ENCODE assay signal across 8 cellular contexts in genomic region chr19:2426661-2427322, GRCh38. TPM values are rescaled to one million over a fixed set of nuclear protein-coding genes. Genes with fewer than 3 reads are reported as not detected.
DNase-seq lines count a peak whose midpoint lies in the region; ATAC-seq and TF ChIP-seq lines count a peak whose summit lies in the region.

No MANE protein-coding gene starts in this region.

- peak; percentile 11 for ATAC-seq in GM18868 (IDR thresholded peaks at IDR 0.05; ENCODE audit: unreplicated experiment)
- peak; percentile 1 for ATAC-seq in HG03565 (IDR thresholded peaks at IDR 0.05; ENCODE audit: unreplicated experiment)
- ATAC-seq in central memory CD8-positive, alpha-beta T cell (replicated peaks; ENCODE audit: extremely low read depth, poor library complexity, severe bottlenecking) = no peak
- peak; percentile 35 for ATAC-seq in left colon

- no peaks in the 10 kb centered on the region for H3K9me3 Mint-ChIP-seq in central memory CD8-positive, alpha-beta T cell

- intact Hi-C loops in left colon (cut with DNase I, micrococcal nuclease) = no loop called here

- peak overlapping the region; percentile 96 for H3K27ac Mint-ChIP-seq in central memory CD8-positive, alpha-beta T cell (ENCODE audit: low read depth)

- no peaks in the 10 kb centered on the region for H3K9me2 ChIP-seq in SU-DHL-6 (replicated peaks; ENCODE audit: insufficient read depth, low read length)

- peak overlapping the region; percentile 95 for H3K4me3 Mint-ChIP-seq in central memory CD8-positive, alpha-beta T cell

- H3K9me3 ChIP-seq in SU-DHL-6 (ENCODE audit: insufficient read depth, low read length) = no peaks in the 10 kb centered on the region

- no peaks in the 10 kb centered on the region for H3K27me3 Mint-ChIP-seq in central memory CD8-positive, alpha-beta T cell

- H3K79me2 ChIP-seq in SU-DHL-6 (ENCODE audit: insufficient read depth, low read length) = peaks cover 31% of the 10 kb centered on the region

- H3K4me3 ChIP-seq in AG09309 (ENCODE audit: control insufficient read depth, low read depth, low read length) (peak overlapping the region; percentile 76), SU-DHL-6 (ENCODE audit: insufficient read depth, low read length, poor library complexity, severe bottlenecking) (peak overlapping the region; percentile 98)

- no peaks in the 10 kb centered on the region for H3K27me3 ChIP-seq in SU-DHL-6 (ENCODE audit: low read length)

- H3K36me3 ChIP-seq in SU-DHL-6 (ENCODE audit: low read length) = no peaks in the 10 kb centered on the region

- H3K9ac ChIP-seq in SU-DHL-6 (ENCODE audit: low read length) = peak overlapping the region; percentile 97

- peaks cover 16% of the 10 kb centered on the region for H3K4me1 Mint-ChIP-seq in central memory CD8-positive, alpha-beta T cell

- peak overlapping the region; percentile 61 for H3K4me2 ChIP-seq in SU-DHL-6 (ENCODE audit: low read depth, low read length, poor library complexity, severe bottlenecking)

- peak overlapping the region; percentile 85 for H3K27ac ChIP-seq in SU-DHL-6 (ENCODE audit: low read depth, low read length)

- H4K20me1 ChIP-seq in SU-DHL-6 (ENCODE audit: low read depth, low read length) = no peaks in the 10 kb centered on the region; the same call in 1 of the 2 replicates

- TF ChIP-seq CTCF in AG09309 (IDR thresholded peaks at IDR 0.05; ENCODE audit: control insufficient read depth, insufficient read depth, low read depth, low read length, missing control alignments) = no peak
- no peak for TF ChIP-seq CTCF in SU-DHL-6 (IDR thresholded peaks at IDR 0.05; ENCODE audit: insufficient read depth, low read length, poor library complexity, severe bottlenecking)

- DNase-seq in AG09309 (ENCODE audit: low read depth) (no peak), left colon (peak; percentile 53 to 60), T1000 (lab: John Stamatoyannopoulos, UW) (no peak)
- no peak for DNase-seq in central memory CD8-positive, alpha-beta T cell (ENCODE audit: low spot score in 2 of 2)
- DNase-seq in stimulated activated CD4-positive, alpha-beta T cell treated with anti-CD3 and anti-CD28 coated beads, Interleukin-4, amount 100 ng/mL, for 48 hours (ENCODE audit: low read depth in 2 of 2) = peak; percentile 35 to 37

- H2AFZ ChIP-seq in SU-DHL-6 (ENCODE audit: low read depth, low read length, severe bottlenecking) = peak overlapping the region; percentile 49

- H3F3A ChIP-seq in SU-DHL-6 (ENCODE audit: insufficient read depth) = peaks cover 8% of the 10 kb centered on the region

- H3K36me3 Mint-ChIP-seq in central memory CD8-positive, alpha-beta T cell (ENCODE audit: insufficient read depth) = peaks cover 19% of the 10 kb centered on the region

RNA-seq across cellular contexts. Expression of gene TIMM13, which starts 0.6 kb away (rescaled TPM):
- 100 to 1,000 TPM in 1 of 2 donors, 10 to 100 TPM in 1; 90.2 to 129 TPM for total RNA-seq in left colon

RNA-seq across cellular contexts. Expression of gene LMNB2, which starts 30.0 kb away (rescaled TPM):
- total RNA-seq in left colon = 10 to 100 TPM; 23.6 to 43.9 TPM

RNA-seq across cellular contexts. Expression of gene GADD45B, which starts 49.1 kb away (rescaled TPM):
- total RNA-seq in left colon = 10 to 100 TPM; 44.4 to 53.8 TPM

Comparison
In these comparisons a context has a peak if more than half of its experiments do, and no peak if none do; other contexts are left out.
1. DNase-seq: peak in left colon (2 of 2) and stimulated activated CD4-positive, alpha-beta T cell treated with anti-CD3 and anti-CD28 coated beads, Interleukin-4, amount 100 ng/mL, for 48 hours (2 of 2); none in AG09309 (single experiment), central memory CD8-positive, alpha-beta T cell (0 of 2) and T1000 (single experiment).